15 cellular contexts compared by ENCODE assay signal in genomic region chr5:32734822-32735378, GRCh38. TPM values are rescaled to one million over a fixed set of nuclear protein-coding genes. Genes with fewer than 3 reads are reported as not detected.
DNase-seq lines count a peak whose midpoint lies in the region; ATAC-seq and TF ChIP-seq lines count a peak whose summit lies in the region.
"Had no signal": no experiment of that assay in that cellular context is flagged by ENCODE, and none has a peak within 500 bp of the region (broad histone marks: within the 10 kb centered on the region; RNA-seq: fewer than 3 reads in every experiment).

No MANE protein-coding gene starts in this region.

- ATAC-seq in heart left ventricle (peak in 3 of 4 donors; percentile 34 to 49 (median 43)), WTC11 (peak; percentile 52)
- ATAC-seq: Right ventricle myocardium inferior had no signal

- no peak overlapping the region for H3K27ac Mint-ChIP-seq in WTC11

- H3K27ac ChIP-seq in heart left ventricle, result peak overlapping the region in 2 of 12 donors; percentile 1 to 35
- H3K27ac ChIP-seq in MM.1S (ENCODE audit: low read length), result no peak overlapping the region
- H3K27ac ChIP-seq: Peyer's patch had no signal

- CTCF ChIA-PET in WTC11 (lab: Charles Lee), result no interaction called here

- peaks cover 8% of the 10 kb centered on the region for H3K9me3 Mint-ChIP-seq in WTC11

- no peaks in the 10 kb centered on the region for H3K79me2 ChIP-seq in MM.1S (ENCODE audit: low read length)

- peaks cover 3% of the 10 kb centered on the region; the same call in 1 of the 2 replicates for H3K36me3 Mint-ChIP-seq in WTC11

- DNase-seq in heart left ventricle (no peak), cardiac septum (ENCODE audit: low spot score) (no peak), MM.1S (no peak), WTC11 (ENCODE audit: low spot score) (no peak), activated gamma-delta T cell treated with Interleukin-2 at 50 U/mL for 16 hours (no peak), NAMALWA (ENCODE audit: low spot score) (no peak), NCI-H2107 (lab: John Stamatoyannopoulos, UW) (no peak)
- DNase-seq: COR-L47, DMS153, NCI-H1048, NCI-H1436 treated with DMSO at 0.1 percent for 48 hours, NCI-H2081, NCI-H524, Peyer's patch had no signal

- H3K4me1 ChIP-seq in heart left ventricle, result peaks cover 0 to 29% (median 1%) of the 10 kb centered on the region in 12 donors
- H3K4me1 ChIP-seq in MM.1S (ENCODE audit: low read length), result no peaks in the 10 kb centered on the region
- H3K4me1 ChIP-seq: Peyer's patch had no signal

- H3K27me3 ChIP-seq in heart left ventricle, result no peaks in the 10 kb centered on the region
- H3K27me3 ChIP-seq in MM.1S (replicated peaks; ENCODE audit: insufficient read depth, low read length), result no peaks in the 10 kb centered on the region
- H3K27me3 ChIP-seq: Peyer's patch had no signal

- no peaks in the 10 kb centered on the region for H3F3A ChIP-seq in MM.1S (ENCODE audit: insufficient read depth, low read length)

- intact Hi-C loops in heart left ventricle (cut with DNase I) (no loop called here), cardiac septum (cut with DNase I) (no loop called here)

- H3K36me3 ChIP-seq in heart left ventricle (peaks cover 0 to 20% (median 0%) of the 10 kb centered on the region in 9 donors), MM.1S (replicated peaks; ENCODE audit: insufficient read depth, low read length) (no peaks in the 10 kb centered on the region)
- H3K36me3 ChIP-seq: Peyer's patch had no signal

- no peak overlapping the region for H3K4me3 ChIP-seq in heart left ventricle
- H3K4me3 ChIP-seq in MM.1S (ENCODE audit: low read length), result no peak overlapping the region
- H3K4me3 ChIP-seq: Peyer's patch had no signal

- no peak for TF ChIP-seq POLR2A in heart left ventricle (IDR thresholded peaks at IDR 0.05)

- H3K4me3 Mint-ChIP-seq in WTC11, result no peak overlapping the region

- no peaks in the 10 kb centered on the region for H4K20me1 ChIP-seq in MM.1S (ENCODE audit: insufficient read depth, low read length)

- H2AFZ ChIP-seq in MM.1S (ENCODE audit: low read length), result peak overlapping the region; percentile 16; the same call in 1 of the 2 replicates

- H3K9ac ChIP-seq in MM.1S (ENCODE audit: low read length), result no peak overlapping the region

- no peak overlapping the region for H3K4me2 ChIP-seq in MM.1S (ENCODE audit: low read depth, low read length)

- TF ChIP-seq CTCF in heart left ventricle (IDR thresholded peaks at IDR 0.05), result no peak
- TF ChIP-seq CTCF in MM.1S (IDR thresholded peaks at IDR 0.05; ENCODE audit: low read length), result no peak
- TF ChIP-seq CTCF in WTC11 (IDR thresholded peaks at IDR 0.05), result no peak

- POLR2A ChIA-PET in WTC11 (lab: Charles Lee), result no interaction called here

- 62 to 71% (median 65%) methylated on average over 8 of the region's 8 CpGs for WGBS in heart left ventricle, 4 donors

- no peaks in the 10 kb centered on the region for H3K9me2 ChIP-seq in MM.1S (replicated peaks; ENCODE audit: insufficient read depth, low read length)

- H3K27me3 Mint-ChIP-seq in WTC11 (ENCODE audit: low read depth), result 0 out of 2 replicates have a peak, but pooled peaks cover 2% of the 10 kb centered on the region

- no peaks in the 10 kb centered on the region for H3K4me1 Mint-ChIP-seq in WTC11

- H3K9me3 ChIP-seq in heart left ventricle, result no peaks in the 10 kb centered on the region
- H3K9me3 ChIP-seq in MM.1S (replicated peaks; ENCODE audit: insufficient read depth, low read length), result no peaks in the 10 kb centered on the region
- H3K9me3 ChIP-seq: Peyer's patch had no signal

TF ChIP-seq in WTC11, 78 proteins besides CTCF, POLR2A, EP300 and RAD21 (continues in another document):
- no peak for TF ChIP-seq ZNF281 (CRISPR knock-in tag; IDR thresholded peaks at IDR 0.05)
- TF ChIP-seq EMX1 (CRISPR knock-in tag; IDR thresholded peaks at IDR 0.05), result no peak
- TF ChIP-seq ZNF232 (CRISPR knock-in tag; IDR thresholded peaks at IDR 0.05), result no peak
- TF ChIP-seq TCF7 (CRISPR knock-in tag; IDR thresholded peaks at IDR 0.05; ENCODE audit: low read depth), result no peak
- TF ChIP-seq ZNF121 (CRISPR knock-in tag; IDR thresholded peaks at IDR 0.05), result no peak
- no peak for TF ChIP-seq CDX4 (CRISPR knock-in tag; IDR thresholded peaks at IDR 0.05; ENCODE audit: borderline replicate concordance)
- no peak for TF ChIP-seq TEAD1 (CRISPR knock-in tag; IDR thresholded peaks at IDR 0.05)
- TF ChIP-seq E2F1 (CRISPR knock-in tag; IDR thresholded peaks at IDR 0.05), result no peak
- no peak for TF ChIP-seq GTF2I (CRISPR knock-in tag; conservative IDR thresholded peaks at IDR 0.05)
- TF ChIP-seq ATF3 (CRISPR knock-in tag; conservative IDR thresholded peaks at IDR 0.05), result no peak
- no peak for TF ChIP-seq FOXK1 (CRISPR knock-in tag; IDR thresholded peaks at IDR 0.05)
- no peak for TF ChIP-seq STAT6 (CRISPR knock-in tag; conservative IDR thresholded peaks at IDR 0.05; ENCODE audit: low read depth)
- TF ChIP-seq IRF1 (CRISPR knock-in tag; IDR thresholded peaks at IDR 0.05), result no peak

RNA-seq across cellular contexts. Expression of gene NPR3, which starts 23.8 kb away (rescaled TPM):
- 100 to 1,000 TPM in 3 of 9 donors, 10 to 100 TPM in 5, 1 to 10 TPM in 1; 8.8 to 127 (median 34.9) TPM for total RNA-seq in heart left ventricle
- polyA plus RNA-seq in heart left ventricle, result 10 to 100 TPM in 1 of 2 donors, 1 to 10 TPM in 1; 9.8 to 20.5 TPM
- 44.6 TPM for total RNA-seq in cardiac septum
- 0.05 to 0.23 TPM (median 0.09 TPM) in 3 replicates for total RNA-seq in WTC11 (2021)
